Comparison of ENCODE assay signal across 15 cellular contexts in the genomic region with DNA sequence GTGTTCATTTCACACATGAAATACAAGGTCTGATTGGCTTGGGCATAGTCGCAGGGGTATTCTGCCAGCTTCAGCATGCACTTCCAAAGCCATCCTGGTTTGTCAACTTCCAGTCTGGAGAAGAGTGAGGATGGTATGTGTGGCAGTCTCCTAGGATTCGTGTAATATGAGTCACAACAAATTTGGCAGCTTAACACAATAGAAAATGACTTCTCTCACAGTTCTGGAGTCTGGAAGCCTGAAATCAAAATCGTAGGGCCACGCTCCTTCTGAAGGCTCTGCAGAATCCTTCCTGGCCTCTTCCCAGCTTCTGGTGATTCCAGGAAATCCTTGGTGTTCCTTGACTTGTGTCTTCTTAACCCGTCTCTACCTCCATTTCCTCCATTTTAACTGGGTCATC.
DNase-seq lines count a peak whose midpoint lies in the region; ATAC-seq and TF ChIP-seq lines count a peak whose summit lies in the region.
"Had no signal": no experiment of that assay in that cellular context is flagged by ENCODE, and none has a peak within 500 bp of the region (broad histone marks: within the 10 kb centered on the region; RNA-seq: fewer than 3 reads in every experiment).

No MANE protein-coding gene starts in this region.

- no peak overlapping the region for H2AK5ac ChIP-seq in neuronal stem cell (ENCODE audit: low read depth, low read length)

- no CpG with 5 or more reads among the region's 5 CpGs for WGBS in neuronal stem cell (ENCODE audit: extremely low coverage in 2 of 2, insufficient read length in 2 of 2, insufficient replicate concordance in 1 of 2), 2 donors

- H3K4me1 ChIP-seq in HAP-1 (peaks cover 29% of the 10 kb centered on the region), neuronal stem cell (ENCODE audit: control insufficient read depth in 2 of 2, insufficient read depth in 1 of 2, low read depth in 1 of 2, low read length in 2 of 2) (peaks cover 2 to 14% of the 10 kb centered on the region in 2 donors)

- H3K79me1 ChIP-seq in neuronal stem cell (ENCODE audit: low read depth, low read length) = no peaks in the 10 kb centered on the region

- H3K23ac ChIP-seq in neuronal stem cell (ENCODE audit: low read depth, low read length, poor library complexity) = no peak overlapping the region

- H3K27ac ChIP-seq in neuronal stem cell (replicated peaks; ENCODE audit: low read length) = no peak overlapping the region
- H3K27ac ChIP-seq: epithelial cell of prostate, transverse colon had no signal

- H4K91ac ChIP-seq in neuronal stem cell (ENCODE audit: low read depth, low read length, poor library complexity) = no peak overlapping the region

- H2BK120ac ChIP-seq in neuronal stem cell (ENCODE audit: low read depth, low read length) = no peak overlapping the region

- TF ChIP-seq CTCF in choroid plexus epithelial cell (conservative IDR thresholded peaks at IDR 0.05; ENCODE audit: low read depth, low read length) = no peak

- no peak overlapping the region for H2AFZ ChIP-seq in neuronal stem cell (ENCODE audit: low read length)

- H2BK15ac ChIP-seq in neuronal stem cell (ENCODE audit: low read length) = no peak overlapping the region

- H3K9ac ChIP-seq in neuronal stem cell (ENCODE audit: low read depth, low read length, poor library complexity) = no peak overlapping the region

- in situ Hi-C loops in HAP-1 (cut with MboI; ENCODE audit: low sequenced_read_pairs) = no loop called here

- DNase-seq in GM04504 (ENCODE audit: low read depth) (peak; percentile 46), RPMI7951 (ENCODE audit: low read depth) (peak; percentile 56), choroid plexus epithelial cell (ENCODE audit: low read depth) (peak; percentile 26), pulmonary artery endothelial cell (ENCODE audit: low read depth, low spot score) (peak; percentile 19), HAP-1 (ENCODE audit: low spot score in 2 of 2) (no peak), neuronal stem cell (ENCODE audit: low spot score) (no peak)
- DNase-seq: CD4-positive, alpha-beta T cell; DMS79 treated with DMSO at 0.1 percent for 48 hours; NCI-H2227 treated with DMSO at 0.1 percent for 48 hours; nephron progenitor cell; transverse colon had no signal

- H3K36me3 ChIP-seq in HAP-1 (replicated peaks) (no peaks in the 10 kb centered on the region), neuronal stem cell (replicated peaks in 1 of 2; ENCODE audit: control insufficient read depth in 2 of 2, insufficient read depth in 2 of 2, low read length in 2 of 2) (no peaks in the 10 kb centered on the region)
- H3K36me3 ChIP-seq: transverse colon had no signal

- no peak overlapping the region for H2BK12ac ChIP-seq in neuronal stem cell (ENCODE audit: low read length)

- H3K9me3 ChIP-seq in HAP-1 = no peaks in the 10 kb centered on the region
- no peaks in the 10 kb centered on the region for H3K9me3 ChIP-seq in neuronal stem cell (replicated peaks in 1 of 2; ENCODE audit: control insufficient read depth in 2 of 2, insufficient read depth in 1 of 2, low read depth in 1 of 2, low read length in 2 of 2)
- H3K9me3 ChIP-seq: transverse colon had no signal

- H3K4me3 ChIP-seq in choroid plexus epithelial cell (ENCODE audit: low read depth, low read length) (no peak overlapping the region), HAP-1 (no peak overlapping the region), neuronal stem cell (ENCODE audit: low read length in 2 of 2) (no peak overlapping the region)
- H3K4me3 ChIP-seq: transverse colon had no signal

- H2BK5ac ChIP-seq in neuronal stem cell (ENCODE audit: low read length) = no peak overlapping the region

- H3K27me3 ChIP-seq in HAP-1 (ENCODE audit: low read depth) (no peaks in the 10 kb centered on the region), neuronal stem cell (ENCODE audit: control insufficient read depth in 3 of 3, insufficient read depth in 3 of 3, low read depth in 1 of 3, low read length in 3 of 3) (no peaks in the 10 kb centered on the region)
- H3K27me3 ChIP-seq: transverse colon had no signal

- no peak overlapping the region for H3K4me2 ChIP-seq in neuronal stem cell (ENCODE audit: insufficient read depth, low read length, poor library complexity, severe bottlenecking)

- ATAC-seq in HG02885 (IDR thresholded peaks at IDR 0.05; ENCODE audit: poor library complexity, unreplicated experiment) (no peak), GM19023 (IDR thresholded peaks at IDR 0.05; ENCODE audit: unreplicated experiment) (no peak)
- ATAC-seq: WTC11 had no signal

- H3K18ac ChIP-seq in neuronal stem cell (ENCODE audit: low read length) = no peak overlapping the region

- no peak overlapping the region for H3K4ac ChIP-seq in neuronal stem cell (ENCODE audit: low read length)

- H4K8ac ChIP-seq in neuronal stem cell (ENCODE audit: low read depth, low read length) = no peak overlapping the region

- no peak overlapping the region for H3K14ac ChIP-seq in neuronal stem cell (ENCODE audit: low read length)

Comparison
In these comparisons a context has a peak if more than half of its experiments do, and no peak if none do; other contexts are left out.
1. DNase-seq: peak in GM04504 (single experiment), RPMI7951 (single experiment), choroid plexus epithelial cell (single experiment) and pulmonary artery endothelial cell (single experiment); none in HAP-1 (0 of 2) and neuronal stem cell (single experiment).